ENCODE assay signal across 21 cellular contexts in the genomic region with DNA sequence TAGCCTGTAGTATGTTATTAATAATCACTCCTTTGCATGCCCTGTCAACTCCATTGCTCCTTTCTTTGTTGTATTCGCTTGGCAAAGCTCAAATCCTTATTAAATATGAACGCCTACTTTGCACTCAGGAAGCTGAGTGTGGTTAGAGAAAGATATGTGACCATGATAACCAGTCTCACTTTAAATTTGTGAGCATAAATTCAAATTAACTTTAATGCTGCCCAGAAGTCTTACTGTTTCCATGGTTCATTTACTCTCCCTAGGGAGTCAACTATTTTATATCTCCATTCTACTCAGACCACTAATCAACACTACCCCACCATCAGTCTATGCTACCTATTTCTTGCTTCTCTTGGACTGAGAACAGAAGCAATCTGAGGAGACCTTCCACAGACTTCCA. TPM values are rescaled to one million over a fixed set of nuclear protein-coding genes. Genes with fewer than 3 reads are reported as not detected.
"Had no signal": no experiment of that assay in that cellular context is flagged by ENCODE, and none has a peak within 500 bp of the region (broad histone marks: within the 10 kb centered on the region; RNA-seq: fewer than 3 reads in every experiment).

No MANE protein-coding gene starts in this region.

- H3K4me3 ChIP-seq: colonic mucosa, right atrium auricular region had no signal

- H3K36me3 ChIP-seq: colonic mucosa, right atrium auricular region had no signal

- H3K4me1 Mint-ChIP-seq: neural crest cell had no signal

- ATAC-seq: left cardiac atrium; naive thymus-derived CD4-positive, alpha-beta T cell had no signal

- DNase-seq: colonic mucosa; dermis blood vessel endothelial cell; endodermal cell; foreskin melanocyte; head of caudate nucleus; hippocampal formation; left cardiac atrium; naive thymus-derived CD4-positive, alpha-beta T cell; posterior cingulate gyrus; small intestine; stimulated activated CD4-positive, alpha-beta T cell treated with anti-CD3 and anti-CD28 coated beads, Interleukin-2, amount 100 ng/mL, for 48 hours; stimulated activated naive CD4-positive, alpha-beta T cell treated with Interleukin-2 at 50 U/mL for 16 hours; trophoblast cell had no signal

- H3K27ac ChIP-seq: colonic mucosa, right atrium auricular region had no signal

- H3K27ac Mint-ChIP-seq: endodermal cell had no signal

- H3K4me1 ChIP-seq: colonic mucosa, right atrium auricular region had no signal

- H3K4me3 Mint-ChIP-seq: endodermal cell, neural crest cell had no signal

- H3K9me3 ChIP-seq: colonic mucosa, right atrium auricular region had no signal

- H3K27me3 ChIP-seq: colonic mucosa, right atrium auricular region had no signal

RNA-seq across cellular contexts. Expression of a gene that starts 12.1 kb away (rescaled TPM):
- total RNA-seq: mononuclear cell, osteocyte, right atrium auricular region had no signal
- polyA plus RNA-seq: naive thymus-derived CD4-positive, alpha-beta T cell had no signal

RNA-seq across cellular contexts. Expression of a gene that starts 57.6 kb away (rescaled TPM):
- total RNA-seq: cerebellum; colonic mucosa; dermis blood vessel endothelial cell; endothelial cell of umbilical vein; left cardiac atrium; naive thymus-derived CD4-positive, alpha-beta T cell; neural crest cell; osteocyte; right atrium auricular region; urinary bladder had no signal
- polyA plus RNA-seq: endothelial cell of umbilical vein; liver; naive thymus-derived CD4-positive, alpha-beta T cell; small intestine; urinary bladder had no signal
